12 cellular contexts compared by ENCODE assay signal in genomic region chr17:78322327-78322857, GRCh38. TPM values are rescaled to one million over a fixed set of nuclear protein-coding genes. Genes with fewer than 3 reads are reported as not detected.
DNase-seq lines count a peak whose midpoint lies in the region; ATAC-seq and TF ChIP-seq lines count a peak whose summit lies in the region.
"Had no signal": no experiment of that assay in that cellular context is flagged by ENCODE, and none has a peak within 500 bp of the region (broad histone marks: within the 10 kb centered on the region; RNA-seq: fewer than 3 reads in every experiment).

No MANE protein-coding gene starts in this region.

- H2AFZ ChIP-seq in osteoblast (ENCODE audit: low read length): peak overlapping the region; percentile 67

- H4K20me1 ChIP-seq in osteoblast (ENCODE audit: insufficient read depth, low read length): no peaks in the 10 kb centered on the region

- H3K4me2 ChIP-seq in osteoblast (ENCODE audit: insufficient read depth, low read length): no peak overlapping the region

- no peaks in the 10 kb centered on the region for H3K27me3 ChIP-seq in heart right ventricle
- H3K27me3 ChIP-seq in esophagus squamous epithelium: peaks cover 0 to 5% (median 0%) of the 10 kb centered on the region in 4 donors
- H3K27me3 ChIP-seq in osteoblast (ENCODE audit: insufficient read depth, low read length): no peaks in the 10 kb centered on the region
- no peaks in the 10 kb centered on the region for H3K27me3 ChIP-seq in upper lobe of right lung

- TF ChIP-seq POLR2A in esophagus squamous epithelium (IDR thresholded peaks at IDR 0.05): no peak

- H3K9me3 ChIP-seq in heart right ventricle (no peaks in the 10 kb centered on the region), esophagus squamous epithelium (no peaks in the 10 kb centered on the region), osteoblast (ENCODE audit: low read depth, low read length) (no peaks in the 10 kb centered on the region), upper lobe of right lung (no peaks in the 10 kb centered on the region)
- H3K9me3 ChIP-seq: thoracic aorta had no signal

- no peak overlapping the region for H3K4me3 ChIP-seq in heart right ventricle
- no peak overlapping the region for H3K4me3 ChIP-seq in esophagus squamous epithelium
- H3K4me3 ChIP-seq in osteoblast (ENCODE audit: insufficient read depth, low read length): no peak overlapping the region
- H3K4me3 ChIP-seq in upper lobe of right lung: no peak overlapping the region
- H3K4me3 ChIP-seq: thoracic aorta had no signal

- ATAC-seq in heart right ventricle (no peak), Right ventricle myocardium inferior (no peak), upper lobe of right lung (no peak), HG02610 (IDR thresholded peaks at IDR 0.05; ENCODE audit: unreplicated experiment) (no peak), HG03439 (IDR thresholded peaks at IDR 0.05; ENCODE audit: unreplicated experiment) (no peak)
- ATAC-seq: activated CD8-positive, alpha-beta T cell treated with anti-CD3 and anti-CD28 coated beads for 36 hours had no signal

- peaks cover 26 to 52% (median 44%) of the 10 kb centered on the region in 9 donors for H3K4me1 ChIP-seq in heart right ventricle
- peaks cover 37 to 52% (median 46%) of the 10 kb centered on the region in 3 donors for H3K4me1 ChIP-seq in esophagus squamous epithelium
- H3K4me1 ChIP-seq in osteoblast (ENCODE audit: insufficient read depth, low read length): peaks cover 32% of the 10 kb centered on the region
- H3K4me1 ChIP-seq in upper lobe of right lung: peaks cover 38% of the 10 kb centered on the region

- WGBS in heart right ventricle, 2 donors: 84 to 85% methylated on average over 9 of the region's 9 CpGs
- 79 to 94% methylated on average over 4 to 7 of the region's 9 CpGs for WGBS in esophagus squamous epithelium, 2 donors

- intact Hi-C loops in heart right ventricle (cut with DNase I) (loop anchor here in 1 of 10 donors (5.0 kb wide), 1 partner anchor 40 kb away; the partner anchor contains the start of gene SOCS3), Right ventricle myocardium inferior (cut with DNase I) (no loop called here), esophagus squamous epithelium (cut with DNase I) (no loop called here), upper lobe of right lung (cut with DNase I) (no loop called here)

- no peak for DNase-seq in heart right ventricle
- DNase-seq in Right ventricle myocardium inferior (ENCODE audit: missing footprints): no peak
- no peak for DNase-seq in esophagus squamous epithelium (lab: John Stamatoyannopoulos, UW)
- no peak for DNase-seq in osteoblast (ENCODE audit: insufficient read length, low spot score, missing footprints)
- no peak for DNase-seq in upper lobe of right lung
- no peak for DNase-seq in NCI-H345 treated with DMSO at 0.1 percent for 48 hours (lab: John Stamatoyannopoulos, UW; ENCODE audit: unreplicated experiment)
- DNase-seq: activated CD8-positive, alpha-beta T cell treated with anti-CD3 and anti-CD28 coated beads for 36 hours; caudate nucleus; NCI-H1436 had no signal

- no peaks in the 10 kb centered on the region for H3K79me2 ChIP-seq in osteoblast (ENCODE audit: insufficient read depth, low read length)

- H3K36me3 ChIP-seq in heart right ventricle: no peaks in the 10 kb centered on the region
- H3K36me3 ChIP-seq in esophagus squamous epithelium: no peaks in the 10 kb centered on the region
- H3K36me3 ChIP-seq in osteoblast (ENCODE audit: insufficient read depth, low read length): no peaks in the 10 kb centered on the region
- H3K36me3 ChIP-seq in upper lobe of right lung: no peaks in the 10 kb centered on the region
- H3K36me3 ChIP-seq: thoracic aorta had no signal

- peak overlapping the region; percentile 50 to 96 (median 90) for H3K27ac ChIP-seq in heart right ventricle
- H3K27ac ChIP-seq in esophagus squamous epithelium: peak overlapping the region; percentile 36 to 94 (median 76)
- H3K27ac ChIP-seq in osteoblast (ENCODE audit: low read depth, low read length): peak overlapping the region; percentile 93
- H3K27ac ChIP-seq in upper lobe of right lung: peak overlapping the region; percentile 91
- H3K27ac ChIP-seq: thoracic aorta had no signal

- no peak for TF ChIP-seq CTCF in heart right ventricle (IDR thresholded peaks at IDR 0.05)
- TF ChIP-seq CTCF in esophagus squamous epithelium (IDR thresholded peaks at IDR 0.05): no peak
- TF ChIP-seq CTCF in osteoblast (IDR thresholded peaks at IDR 0.05; ENCODE audit: extremely low read depth, low read depth, low read length): no peak
- TF ChIP-seq CTCF in upper lobe of right lung (IDR thresholded peaks at IDR 0.05): no peak

RNA-seq across cellular contexts. Expression of gene SOCS3, which starts 37.5 kb away (rescaled TPM):
- total RNA-seq in heart right ventricle (100 to 1,000 TPM in 2 of 10 donors, 10 to 100 TPM in 6, 1 to 10 TPM in 2; 7.7 to 189 (median 17.0) TPM), Right ventricle myocardium inferior (12.2 TPM), esophagus squamous epithelium (10 to 100 TPM in 3 of 4 donors, 1 to 10 TPM in 1; 6.3 to 23.1 (median 17.1) TPM), osteoblast (78.1 and 95.2 TPM in 2 replicates), upper lobe of right lung (82.0 TPM)
- 10 to 100 TPM; 13.5 to 30.2 TPM for polyA plus RNA-seq in heart right ventricle

RNA-seq across cellular contexts. Expression of gene PGS1, which starts 56.1 kb away (rescaled TPM):
- total RNA-seq in heart right ventricle (10 to 100 TPM; 14.7 to 28.4 (median 17.1) TPM), Right ventricle myocardium inferior (16.7 TPM), esophagus squamous epithelium (10 to 100 TPM; 18.6 to 32.4 (median 23.0) TPM), osteoblast (34.4 and 39.5 TPM in 2 replicates), upper lobe of right lung (95.5 TPM)
- polyA plus RNA-seq in heart right ventricle: 10 to 100 TPM; 18.5 to 18.7 TPM
